In genomic region chr11:64358536-64358906, GRCh38 we compare ENCODE assay signal across 1 cellular context.
TF ChIP-seq lines count a peak whose summit lies in the region.

No MANE protein-coding gene starts in this region.

TF ChIP-seq in GM12878, 131 proteins besides CTCF, POLR2A, EP300 and RAD21 (continued from another document):
- TF ChIP-seq CBX5 (IDR thresholded peaks at IDR 0.05; ENCODE audit: low read depth) (no peak), ASH2L (IDR thresholded peaks at IDR 0.05; ENCODE audit: borderline replicate concordance, low read depth) (no peak), KAT2A (conservative IDR thresholded peaks at IDR 0.05; ENCODE audit: control insufficient read depth, low read depth, low read length) (no peak), SMAD1 (IDR thresholded peaks at IDR 0.05; ENCODE audit: low read depth, partially characterized antibody) (no peak), KDM1A (IDR thresholded peaks at IDR 0.05; ENCODE audit: borderline replicate concordance) (no peak), ZBTB33 (IDR thresholded peaks at IDR 0.05) (no peak)
TF ChIP-seq in GM12878: peak in this region for 3.
